ENCODE assay signal across 15 cellular contexts in genomic region chr2:210007895-210008294, GRCh38. TPM values are rescaled to one million over a fixed set of nuclear protein-coding genes. Genes with fewer than 3 reads are reported as not detected.
DNase-seq lines count a peak whose midpoint lies in the region; ATAC-seq and TF ChIP-seq lines count a peak whose summit lies in the region.
"Had no signal": no experiment of that assay in that cellular context is flagged by ENCODE, and none has a peak within 500 bp of the region (broad histone marks: within the 10 kb centered on the region; RNA-seq: fewer than 3 reads in every experiment).

No MANE protein-coding gene starts in this region.

- peak overlapping the region; percentile 46 to 83 for H3K27ac Mint-ChIP-seq in natural killer cell
- H3K27ac Mint-ChIP-seq in activated CD8-positive, alpha-beta T cell treated with anti-CD3 and anti-CD28 coated beads for 36 hours: no peak overlapping the region
- H3K27ac Mint-ChIP-seq: activated naive CD8-positive, alpha-beta T cell treated with anti-CD3 and anti-CD28 coated beads, Interleukin-2, amount 10 ng/mL, durations not matched to agents 7 days and 5 days; neural progenitor cell had no signal

- CTCF ChIA-PET in activated CD8-positive, alpha-beta T cell treated with anti-CD3 and anti-CD28 coated beads for 36 hours (lab: Charles Lee): interaction anchor here (1.5 kb wide), 1 partner anchor 188 kb away, joined by 8 read pairs; no protein-coding TSS in a partner anchor

- intact Hi-C loops in natural killer cell (cut with micrococcal nuclease): no loop called here
- intact Hi-C loops in activated CD8-positive, alpha-beta T cell treated with anti-CD3 and anti-CD28 coated beads for 36 hours (cut with micrococcal nuclease): no loop called here

- peak overlapping the region; percentile 54 for H3K4me3 Mint-ChIP-seq in natural killer cell
- H3K4me3 Mint-ChIP-seq in activated CD8-positive, alpha-beta T cell treated with anti-CD3 and anti-CD28 coated beads for 36 hours: no peak overlapping the region
- H3K4me3 Mint-ChIP-seq: activated naive CD8-positive, alpha-beta T cell treated with anti-CD3 and anti-CD28 coated beads, Interleukin-2, amount 10 ng/mL, durations not matched to agents 7 days and 5 days; neural progenitor cell had no signal

- no peaks in the 10 kb centered on the region for H3K27me3 Mint-ChIP-seq in natural killer cell (ENCODE audit: low read depth in 2 of 2)
- no peaks in the 10 kb centered on the region for H3K27me3 Mint-ChIP-seq in activated CD8-positive, alpha-beta T cell treated with anti-CD3 and anti-CD28 coated beads for 36 hours
- H3K27me3 Mint-ChIP-seq: activated naive CD8-positive, alpha-beta T cell treated with anti-CD3 and anti-CD28 coated beads, Interleukin-2, amount 10 ng/mL, durations not matched to agents 7 days and 5 days had no signal

- peaks cover 8% of the 10 kb centered on the region for H3K36me3 Mint-ChIP-seq in natural killer cell
- H3K36me3 Mint-ChIP-seq in activated CD8-positive, alpha-beta T cell treated with anti-CD3 and anti-CD28 coated beads for 36 hours (ENCODE audit: low read depth): peaks cover 46% of the 10 kb centered on the region

- H3K4me3 ChIP-seq in epithelial cell of esophagus (ENCODE audit: low read length): no peak overlapping the region
- H3K4me3 ChIP-seq: neural progenitor cell had no signal

- POLR2A ChIA-PET in activated CD8-positive, alpha-beta T cell treated with anti-CD3 and anti-CD28 coated beads for 36 hours (lab: Charles Lee): interaction anchor here (0.7 kb wide), 1 partner anchor 1172 kb away, joined by 3 read pairs; no protein-coding TSS in a partner anchor

- TF ChIP-seq CTCF in epithelial cell of esophagus (IDR thresholded peaks at IDR 0.05; ENCODE audit: insufficient read depth, low read depth, low read length, missing control alignments): no peak
- TF ChIP-seq CTCF in natural killer cell (IDR thresholded peaks at IDR 0.05): no peak
- TF ChIP-seq CTCF in activated CD8-positive, alpha-beta T cell treated with anti-CD3 and anti-CD28 coated beads for 36 hours (IDR thresholded peaks at IDR 0.05): no peak

- H3K9me3 Mint-ChIP-seq in natural killer cell: no peaks in the 10 kb centered on the region
- H3K9me3 Mint-ChIP-seq in activated CD8-positive, alpha-beta T cell treated with anti-CD3 and anti-CD28 coated beads for 36 hours: no peaks in the 10 kb centered on the region
- H3K9me3 Mint-ChIP-seq: activated naive CD8-positive, alpha-beta T cell treated with anti-CD3 and anti-CD28 coated beads, Interleukin-2, amount 10 ng/mL, durations not matched to agents 7 days and 5 days; neural progenitor cell had no signal

- DNase-seq in MV-4-11 (lab: John Stamatoyannopoulos, UW) (peak; percentile 75), epithelial cell of esophagus (ENCODE audit: low read depth) (peak; percentile 19), natural killer cell (no peak), DMS79 treated with DMSO at 0.1 percent for 48 hours (lab: John Stamatoyannopoulos, UW) (no peak), NCI-H526 (lab: John Stamatoyannopoulos, UW) (no peak), HuH-7 (ENCODE audit: low spot score) (no peak)
- DNase-seq in activated CD8-positive, alpha-beta T cell treated with anti-CD3 and anti-CD28 coated beads for 36 hours: no peak
- DNase-seq: activated naive CD8-positive, alpha-beta T cell treated with anti-CD3 and anti-CD28 coated beads, Interleukin-2, amount 10 ng/mL, durations not matched to agents 7 days and 5 days; C1 segment of cervical spinal cord; EL; erythroblast; hippocampal formation; stimulated activated CD4-positive, alpha-beta T cell treated with anti-CD3 and anti-CD28 coated beads, Interleukin-4, amount 100 ng/mL, for 24 hours had no signal

- ATAC-seq in GM21619 (IDR thresholded peaks at IDR 0.05; ENCODE audit: unreplicated experiment): peak; percentile 40
- peak in 2 of 3 donors; percentile 57 to 85 for ATAC-seq in natural killer cell
- ATAC-seq in activated CD8-positive, alpha-beta T cell treated with anti-CD3 and anti-CD28 coated beads for 36 hours: no peak

- peaks cover 79 to 80% of the 10 kb centered on the region in 2 donors for H3K4me1 Mint-ChIP-seq in natural killer cell
- H3K4me1 Mint-ChIP-seq in activated CD8-positive, alpha-beta T cell treated with anti-CD3 and anti-CD28 coated beads for 36 hours (ENCODE audit: low read depth): peaks cover 64% of the 10 kb centered on the region

RNA-seq across cellular contexts. Expression of gene RPE, which starts 5.5 kb away (rescaled TPM):
- 10 to 100 TPM; 36.2 to 57.4 (median 52.4) TPM for total RNA-seq in natural killer cell
- total RNA-seq in activated CD8-positive, alpha-beta T cell treated with anti-CD3 and anti-CD28 coated beads for 36 hours: 10 to 100 TPM; 55.9 to 58.1 TPM

Comparison
In these comparisons a context has a peak if more than half of its experiments do, and no peak if none do; other contexts are left out.
1. DNase-seq: peak in MV-4-11 (single experiment) and epithelial cell of esophagus (single experiment); none in natural killer cell (single experiment), DMS79 treated with DMSO at 0.1 percent for 48 hours (single experiment), NCI-H526 (0 of 2), activated CD8-positive, alpha-beta T cell treated with anti-CD3 and anti-CD28 coated beads for 36 hours (single experiment) and HuH-7 (single experiment).